ENCODE assay signal across 8 cellular contexts in the genomic region with DNA sequence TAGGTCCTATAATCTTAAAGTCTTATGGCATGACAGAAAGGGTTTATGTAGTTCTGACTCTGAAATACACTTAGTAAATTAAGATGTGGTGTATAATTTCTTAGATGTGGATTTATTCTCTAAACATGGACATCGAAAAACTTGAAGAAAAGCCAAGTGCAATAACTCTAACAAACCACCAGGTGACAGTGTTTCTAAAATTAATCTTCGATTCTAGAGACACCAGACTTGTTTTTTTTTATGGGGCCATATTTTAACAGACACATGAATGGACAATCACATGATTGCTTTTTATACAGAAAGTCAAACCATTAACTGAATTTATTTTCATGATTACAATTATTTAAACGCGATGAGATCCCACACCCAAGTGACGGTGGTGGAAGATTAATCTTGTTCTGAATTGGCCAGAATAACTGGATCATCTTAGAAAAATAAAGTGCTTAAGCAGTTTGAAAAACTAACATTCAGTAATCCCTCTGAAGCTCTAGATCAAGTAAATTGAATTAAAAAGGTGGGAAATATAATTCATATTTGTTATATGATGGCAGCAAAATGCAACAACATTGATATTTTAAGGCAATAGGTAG.
DNase-seq lines count a peak whose midpoint lies in the region; ATAC-seq and TF ChIP-seq lines count a peak whose summit lies in the region.

No MANE protein-coding gene starts in this region.

- H3K27me3 ChIP-seq in brain microvascular endothelial cell (replicated peaks) (no peaks in the 10 kb centered on the region), mesenchymal stem cell (ENCODE audit: control insufficient read depth in 1 of 2, insufficient read depth in 1 of 2, low read length in 2 of 2) (no peaks in the 10 kb centered on the region)

- peak; percentile 55 for TF ChIP-seq CTCF in brain microvascular endothelial cell (IDR thresholded peaks at IDR 0.05; ENCODE audit: low read depth, low read length, missing control alignments)

- H2BK120ac ChIP-seq in mesenchymal stem cell (ENCODE audit: low read depth, low read length), result no peak overlapping the region

- H3K4me2 ChIP-seq in mesenchymal stem cell (ENCODE audit: low read length, poor library complexity, severe bottlenecking), result no peak overlapping the region

- H3K36me3 ChIP-seq in brain microvascular endothelial cell (replicated peaks) (no peaks in the 10 kb centered on the region), mesenchymal stem cell (ENCODE audit: control insufficient read depth in 1 of 2, insufficient read depth in 2 of 2, low read depth in 1 of 2, low read length in 2 of 2) (no peaks in the 10 kb centered on the region)

- H3K4me1 ChIP-seq in mesenchymal stem cell (ENCODE audit: control insufficient read depth, insufficient read depth, low read depth, low read length), result peaks cover 2% of the 10 kb centered on the region

- H2AK5ac ChIP-seq in mesenchymal stem cell (ENCODE audit: low read length, severe bottlenecking), result no peak overlapping the region

- H2BK12ac ChIP-seq in mesenchymal stem cell (ENCODE audit: low read length in 2 of 2), result no peak overlapping the region

- H2BK15ac ChIP-seq in mesenchymal stem cell (ENCODE audit: low read depth, poor library complexity, severe bottlenecking), result no peak overlapping the region

- peak; percentile 22 for DNase-seq in DMS153 (lab: John Stamatoyannopoulos, UW)
- DNase-seq in HCEC 1CT, result peak; percentile 52
- peak; percentile 64 for DNase-seq in NCI-H2171 (lab: John Stamatoyannopoulos, UW)
- DNase-seq in brain microvascular endothelial cell, result no peak
- peak; percentile 52 for DNase-seq in mesenchymal stem cell
- no peak for DNase-seq in activated effector memory CD4-positive, alpha-beta T cell treated with Interleukin-2 at 50 U/mL for 16 hours
- no peak for DNase-seq in Ammon's horn (ENCODE audit: low spot score)

- peaks cover 2% of the 10 kb centered on the region for H3K9me3 ChIP-seq in mesenchymal stem cell (ENCODE audit: control insufficient read depth, low read length)

- H3K4me3 ChIP-seq in brain microvascular endothelial cell (ENCODE audit: low read depth, low read length), result no peak overlapping the region
- H3K4me3 ChIP-seq in mesenchymal stem cell (ENCODE audit: insufficient read depth in 1 of 2, low read depth in 1 of 2, low read length in 2 of 2), result no peak overlapping the region

- no peak overlapping the region for H2AFZ ChIP-seq in mesenchymal stem cell (ENCODE audit: low read depth, low read length)

- no peak overlapping the region for H4K91ac ChIP-seq in mesenchymal stem cell (ENCODE audit: low read length)

- H3K23ac ChIP-seq in mesenchymal stem cell (ENCODE audit: low read length in 2 of 2), result no peak overlapping the region

- peaks cover 9% of the 10 kb centered on the region for H3K79me1 ChIP-seq in mesenchymal stem cell (replicated peaks; ENCODE audit: low read length, poor library complexity, severe bottlenecking)

- H3K9ac ChIP-seq in mesenchymal stem cell (ENCODE audit: low read length), result peak overlapping the region; percentile 61

- H2BK5ac ChIP-seq in mesenchymal stem cell (ENCODE audit: low read depth, low read length, poor library complexity, severe bottlenecking), result no peak overlapping the region

- no peak overlapping the region for H3K4ac ChIP-seq in mesenchymal stem cell (ENCODE audit: low read depth in 1 of 2, low read length in 2 of 2)

- no peak overlapping the region for H3K14ac ChIP-seq in mesenchymal stem cell (ENCODE audit: low read length in 2 of 2)

- in situ Hi-C loops in brain microvascular endothelial cell (cut with HindIII; ENCODE audit: low pct_ligation_motif_present, low sequenced_read_pairs), result no loop called here

- 55% methylated on average over 2 of the region's 5 CpGs for WGBS in mesenchymal stem cell

- H4K8ac ChIP-seq in mesenchymal stem cell (ENCODE audit: low read length), result no peak overlapping the region

- ATAC-seq in GM21717 (IDR thresholded peaks at IDR 0.05; ENCODE audit: unreplicated experiment), result no peak

- H3K27ac ChIP-seq in brain microvascular endothelial cell (no peak overlapping the region), mesenchymal stem cell (ENCODE audit: low read length, poor library complexity, severe bottlenecking) (no peak overlapping the region)

- no peak overlapping the region for H3K18ac ChIP-seq in mesenchymal stem cell (ENCODE audit: low read depth in 1 of 2, low read length in 2 of 2)

Comparison
In these comparisons a context has a peak if more than half of its experiments do, and no peak if none do; other contexts are left out.
1. DNase-seq: peak in DMS153 (single experiment), HCEC 1CT (single experiment), NCI-H2171 (single experiment) and mesenchymal stem cell (single experiment); none in brain microvascular endothelial cell (single experiment), activated effector memory CD4-positive, alpha-beta T cell treated with Interleukin-2 at 50 U/mL for 16 hours (single experiment) and Ammon's horn (single experiment).